7 cellular contexts compared by ENCODE assay signal in the genomic region with DNA sequence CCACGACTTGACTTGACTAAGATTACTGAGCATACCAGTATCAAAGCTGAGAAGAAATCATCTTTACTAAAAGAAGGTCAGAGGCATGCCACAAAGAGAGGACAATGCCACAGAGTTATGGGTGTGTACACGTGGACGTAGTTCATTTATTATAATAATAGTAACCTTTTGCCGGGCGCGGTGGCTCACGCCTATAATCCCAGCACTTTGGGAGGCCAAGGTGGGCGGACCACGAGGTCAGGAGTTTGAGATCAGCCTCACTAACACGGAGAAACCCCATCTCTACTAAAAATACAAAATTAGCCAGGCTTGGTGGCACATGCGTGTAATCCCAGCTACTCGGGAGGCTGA. TPM values are rescaled to one million over a fixed set of nuclear protein-coding genes. Genes with fewer than 3 reads are reported as not detected.
A peak's percentile ranks its signal among the peaks of the same experiment; 100 is the strongest.
DNase-seq lines count a peak whose midpoint lies in the region; ATAC-seq and TF ChIP-seq lines count a peak whose summit lies in the region.
"Not testable (repeated sequence)": the region's sequence is repeated elsewhere in the genome, so short reads cannot be mapped to it uniquely, and the experiment has no call there.

No MANE protein-coding gene starts in this region.

- not testable (repeated sequence) for DNase-seq in PC-3; activated T-cell treated with anti-CD3 and anti-CD28 coated beads, Interleukin-2, amount 50 U/mL, for 72 hours; chondrocyte (ENCODE audit: low spot score); glutamatergic neuron; trophoblast cell

- not testable (repeated sequence) for H3K23ac ChIP-seq in trophoblast cell (ENCODE audit: low read length)

- H3K4me3 Mint-ChIP-seq in activated T-cell treated with anti-CD3 and anti-CD28 coated beads, Interleukin-2, amount 50 U/mL, for 72 hours = peak overlapping the region in 1 of 2 donors; percentile 62
- H3K4me3 Mint-ChIP-seq in chondrocyte (ENCODE audit: unreplicated experiment) (peak overlapping the region; percentile 23), glutamatergic neuron (ENCODE audit: unreplicated experiment) (peak overlapping the region; percentile 66)
- H3K4me3 Mint-ChIP-seq in stimulated activated naive CD8-positive, alpha-beta T cell treated with anti-CD3 and anti-CD28 coated beads, Interleukin-15, Interleukin-2, amounts not matched to agents 100 ng/mL and 50 ng/mL, for 24 hours = peak overlapping the region; percentile 43

- not testable (repeated sequence) for H3K4me3 ChIP-seq in PC-3 (ENCODE audit: low read length); mesodermal cell (ENCODE audit: extremely low read depth, insufficient read depth, low read length, poor library complexity, severe bottlenecking); trophoblast cell (ENCODE audit: low read depth, low read length)

- WGBS in mesodermal cell (ENCODE audit: insufficient coverage in 2 of 2), 2 experiments = 86 to 94% methylated on average over 7 to 9 of the region's 12 CpGs
- no CpG with 5 or more reads among the region's 12 CpGs for WGBS in trophoblast cell (ENCODE audit: extremely low coverage, insufficient coverage, insufficient read length)

- TSS peak; percentile 21 for BruUV-seq in PC-3 (replicated peaks; lab: Mats Ljungman, UMichigan)

- H4K20me1 ChIP-seq in PC-3 (ENCODE audit: low read length) = peaks cover 12% of the 10 kb centered on the region

- intact Hi-C loops in PC-3 (cut with micrococcal nuclease) = loop anchor here (2.0 kb wide), 1 partner anchor 21 kb away; no protein-coding TSS in a partner anchor

- not testable (repeated sequence) for TF ChIP-seq CTCF in PC-3 (conservative IDR thresholded peaks at IDR 0.05; ENCODE audit: low read depth, low read length); chondrocyte (IDR thresholded peaks at IDR 0.05); glutamatergic neuron (IDR thresholded peaks at IDR 0.05; ENCODE audit: partially characterized antibody, unreplicated experiment)

- H3K79me1 ChIP-seq in trophoblast cell (ENCODE audit: low read length) = peaks cover 22% of the 10 kb centered on the region

- peak overlapping the region; percentile 34 for H3K27ac Mint-ChIP-seq in activated T-cell treated with anti-CD3 and anti-CD28 coated beads, Interleukin-2, amount 50 U/mL, for 72 hours
- H3K27ac Mint-ChIP-seq in chondrocyte (ENCODE audit: unreplicated experiment) (peak overlapping the region; percentile 99), glutamatergic neuron (ENCODE audit: unreplicated experiment) (peak overlapping the region; percentile 96)
- H3K27ac Mint-ChIP-seq in stimulated activated naive CD8-positive, alpha-beta T cell treated with anti-CD3 and anti-CD28 coated beads, Interleukin-15, Interleukin-2, amounts not matched to agents 100 ng/mL and 50 ng/mL, for 24 hours = peak overlapping the region; percentile 94

- not testable (repeated sequence) for H4K12ac ChIP-seq in trophoblast cell (ENCODE audit: low read depth, low read length)

- not testable (repeated sequence) for H3K27me3 Mint-ChIP-seq in activated T-cell treated with anti-CD3 and anti-CD28 coated beads, Interleukin-2, amount 50 U/mL, for 72 hours (ENCODE audit: low read depth); chondrocyte (ENCODE audit: low read depth); glutamatergic neuron (ENCODE audit: unreplicated experiment); stimulated activated naive CD8-positive, alpha-beta T cell treated with anti-CD3 and anti-CD28 coated beads, Interleukin-15, Interleukin-2, amounts not matched to agents 100 ng/mL and 50 ng/mL, for 24 hours

- H2BK120ac ChIP-seq in trophoblast cell (ENCODE audit: insufficient read depth, low read length, poor library complexity) = peak overlapping the region; percentile 57

- H3K18ac ChIP-seq in trophoblast cell (ENCODE audit: low read length) = not testable (repeated sequence)

- not testable (repeated sequence) for H3K9me3 ChIP-seq in PC-3 (ENCODE audit: low read length); mesodermal cell (ENCODE audit: control insufficient read depth, low read length); trophoblast cell (ENCODE audit: insufficient read depth, low read depth, low read length)

- H3K9me2 ChIP-seq in PC-3 (replicated peaks; ENCODE audit: low read length) = not testable (repeated sequence)

- H3K36me3 Mint-ChIP-seq in activated T-cell treated with anti-CD3 and anti-CD28 coated beads, Interleukin-2, amount 50 U/mL, for 72 hours (ENCODE audit: insufficient read depth in 2 of 2) = not testable (repeated sequence)
- H3K36me3 Mint-ChIP-seq in chondrocyte (ENCODE audit: low read depth) = peaks cover 45% of the 10 kb centered on the region
- H3K36me3 Mint-ChIP-seq in glutamatergic neuron (ENCODE audit: unreplicated experiment) = peaks cover 16% of the 10 kb centered on the region
- H3K36me3 Mint-ChIP-seq in stimulated activated naive CD8-positive, alpha-beta T cell treated with anti-CD3 and anti-CD28 coated beads, Interleukin-15, Interleukin-2, amounts not matched to agents 100 ng/mL and 50 ng/mL, for 24 hours (ENCODE audit: low read depth) = peaks cover 19% of the 10 kb centered on the region

- peak overlapping the region; percentile 64 for H3K4ac ChIP-seq in trophoblast cell (ENCODE audit: low read depth, low read length)

- peak overlapping the region; percentile 44; the same call in 1 of the 2 replicates for H3K4me2 ChIP-seq in PC-3 (ENCODE audit: low read length)
- H3K4me2 ChIP-seq in trophoblast cell (ENCODE audit: low read length) = not testable (repeated sequence)

- H3K27ac ChIP-seq in PC-3 (ENCODE audit: low read length) = peak overlapping the region; percentile 98
- H3K27ac ChIP-seq in mesodermal cell (ENCODE audit: low read depth, low read length, severe bottlenecking) = peak overlapping the region; percentile 93
- peak overlapping the region; percentile 91 for H3K27ac ChIP-seq in trophoblast cell (ENCODE audit: low read depth, low read length)

- CTCF ChIA-PET in PC-3 (lab: Charles Lee) = not testable (repeated sequence)

- H4K8ac ChIP-seq in trophoblast cell (ENCODE audit: low read depth, low read length) = peak overlapping the region; percentile 33

- H2AFZ ChIP-seq in PC-3 (ENCODE audit: low read length); trophoblast cell (ENCODE audit: insufficient read depth, low read length, poor library complexity): not testable (repeated sequence)

- peaks cover 72% of the 10 kb centered on the region for H3K4me1 ChIP-seq in PC-3 (ENCODE audit: insufficient read depth, low read length)
- peaks cover 76% of the 10 kb centered on the region for H3K4me1 ChIP-seq in mesodermal cell (ENCODE audit: control insufficient read depth, insufficient read depth, low read length, poor library complexity, severe bottlenecking)
- H3K4me1 ChIP-seq in trophoblast cell (ENCODE audit: control insufficient read depth in 1 of 2, insufficient read depth in 2 of 2, low read length in 2 of 2) = peaks cover 15 to 27% of the 10 kb centered on the region in 2 experiments

- H4K91ac ChIP-seq in trophoblast cell (ENCODE audit: low read depth, low read length) = peak overlapping the region; percentile 71

- POLR2A ChIA-PET in PC-3 (lab: Charles Lee; ENCODE audit: unreplicated experiment) = not testable (repeated sequence)

- H2BK5ac ChIP-seq in trophoblast cell (ENCODE audit: low read depth, low read length, poor library complexity) = peak overlapping the region; percentile 46

- H3F3A ChIP-seq in PC-3 (ENCODE audit: low read length, unreplicated experiment) = peaks cover 43% of the 10 kb centered on the region

- H3K14ac ChIP-seq in trophoblast cell (ENCODE audit: low read length) = not testable (repeated sequence)

- H2AK5ac ChIP-seq in trophoblast cell (ENCODE audit: low read length) = not testable (repeated sequence)

- peaks cover 58% of the 10 kb centered on the region for H3K79me2 ChIP-seq in PC-3 (ENCODE audit: low read length)
- not testable (repeated sequence) for H3K79me2 ChIP-seq in trophoblast cell (ENCODE audit: control insufficient read depth, insufficient read depth, low read length, poor library complexity)

- H3K9ac ChIP-seq in PC-3 (ENCODE audit: low read length) = peak overlapping the region; percentile 80
- not testable (repeated sequence) for H3K9ac ChIP-seq in trophoblast cell (ENCODE audit: low read length)

- peaks cover 14% of the 10 kb centered on the region for H3K4me1 Mint-ChIP-seq in activated T-cell treated with anti-CD3 and anti-CD28 coated beads, Interleukin-2, amount 50 U/mL, for 72 hours (ENCODE audit: low read depth)
- H3K4me1 Mint-ChIP-seq in chondrocyte (ENCODE audit: low read depth) (peaks cover 84% of the 10 kb centered on the region), glutamatergic neuron (ENCODE audit: low read depth, unreplicated experiment) (peaks cover 58% of the 10 kb centered on the region)
- H3K4me1 Mint-ChIP-seq in stimulated activated naive CD8-positive, alpha-beta T cell treated with anti-CD3 and anti-CD28 coated beads, Interleukin-15, Interleukin-2, amounts not matched to agents 100 ng/mL and 50 ng/mL, for 24 hours (ENCODE audit: low read depth) = peaks cover 16% of the 10 kb centered on the region

- H3K36me3 ChIP-seq in PC-3 (ENCODE audit: low read depth, low read length) (peaks cover 56% of the 10 kb centered on the region), mesodermal cell (ENCODE audit: control insufficient read depth, insufficient read depth, low read length) (peaks cover 70% of the 10 kb centered on the region), trophoblast cell (ENCODE audit: control insufficient read depth in 1 of 2, insufficient read depth in 2 of 2, low read length in 2 of 2) (peaks cover 32 to 57% of the 10 kb centered on the region in 2 experiments)

- not testable (repeated sequence) for H3K9me3 Mint-ChIP-seq in activated T-cell treated with anti-CD3 and anti-CD28 coated beads, Interleukin-2, amount 50 U/mL, for 72 hours; chondrocyte (ENCODE audit: low read depth); glutamatergic neuron (ENCODE audit: unreplicated experiment); stimulated activated naive CD8-positive, alpha-beta T cell treated with anti-CD3 and anti-CD28 coated beads, Interleukin-15, Interleukin-2, amounts not matched to agents 100 ng/mL and 50 ng/mL, for 24 hours

- H2BK12ac ChIP-seq in trophoblast cell (ENCODE audit: low read length) = peak overlapping the region; percentile 45

- ATAC-seq in PC-3; activated T-cell treated with anti-CD3 and anti-CD28 coated beads, Interleukin-2, amount 50 U/mL, for 72 hours (replicated peaks in 1 of 2): not testable (repeated sequence)

- not testable (repeated sequence) for H3K27me3 ChIP-seq in PC-3 (ENCODE audit: low read length); trophoblast cell (ENCODE audit: insufficient read depth, low read length)

RNA-seq across cellular contexts. Expression of gene ANXA2, which starts 26.1 kb away (rescaled TPM):
- total RNA-seq in PC-3 (2014; rRNA removed) (2,114 and 2,202 TPM in 2 replicates), chondrocyte (2,649 to 2,819 TPM (median 2,779 TPM) in 3 replicates), glutamatergic neuron (ENCODE audit: unreplicated experiment) (925 TPM)
- total RNA-seq in activated T-cell treated with anti-CD3 and anti-CD28 coated beads, Interleukin-2, amount 50 U/mL, for 72 hours = 10 to 100 TPM; 58.2 to 89.3 TPM
- 1,317 TPM for polyA plus RNA-seq in mesodermal cell (2013, experiment 1 of 2)
- 1,257 TPM for polyA plus RNA-seq in mesodermal cell (2013, experiment 2 of 2)
- 2,156 and 2,172 TPM in 2 replicates for polyA plus RNA-seq in trophoblast cell (2013)

Comparison
In these comparisons a context has a peak if more than half of its experiments do, and no peak if none do; other contexts are left out.
1. H3K27ac Mint-ChIP-seq: peak in every context shown above with its lines; median percentile 99 in chondrocyte; 96 in glutamatergic neuron; 94 in stimulated activated naive CD8-positive, alpha-beta T cell treated with anti-CD3 and anti-CD28 coated beads, Interleukin-15, Interleukin-2, amounts not matched to agents 100 ng/mL and 50 ng/mL, for 24 hours; 34 in activated T-cell treated with anti-CD3 and anti-CD28 coated beads, Interleukin-2, amount 50 U/mL, for 72 hours.
2. RNA of gene ANXA2, which starts 26.1 kb away (total RNA-seq): 2,649 to 2,819 TPM in chondrocyte, 2,114 to 2,202 TPM in PC-3 and 925 TPM in glutamatergic neuron (single experiment); 58.2 to 89.3 TPM in activated T-cell treated with anti-CD3 and anti-CD28 coated beads, Interleukin-2, amount 50 U/mL, for 72 hours; every median in the first group is over 10 times any median in the second.
3. Peak in every context shown above with its lines, with median percentiles within 50 percentile points of each other: H3K27ac ChIP-seq.